In genomic region chr6:11767458-11767857, GRCh38 we compare ENCODE assay signal across 24 cellular contexts. TPM values are rescaled to one million over a fixed set of nuclear protein-coding genes. Genes with fewer than 3 reads are reported as not detected.
A peak's percentile ranks its signal among the peaks of the same experiment; 100 is the strongest.
DNase-seq lines count a peak whose midpoint lies in the region; ATAC-seq and TF ChIP-seq lines count a peak whose summit lies in the region.
"Had no signal": no experiment of that assay in that cellular context is flagged by ENCODE, and none has a peak within 500 bp of the region (broad histone marks: within the 10 kb centered on the region; RNA-seq: fewer than 3 reads in every experiment).

No MANE protein-coding gene starts in this region.

- ATAC-seq in IMR-90 (ENCODE audit: low read depth) (no peak), GM18873 (IDR thresholded peaks at IDR 0.05; ENCODE audit: low FRiP score, unreplicated experiment) (no peak)
- ATAC-seq: Right ventricle myocardium inferior; stimulated activated naive B cell treated with anti-CD40 and anti-IgM and Interleukin-4, amounts not matched to agents 10 μg/mL and 1 μg/mL and 100 μg/mL, for 72 hours had no signal

- peak overlapping the region; percentile 0 to 54; a peak in 2 of 4 replicates for H4K8ac ChIP-seq in IMR-90 (ENCODE audit: low read depth in 2 of 2, low read length in 2 of 2)

- peaks cover 84% of the 10 kb centered on the region for H3K4me1 Mint-ChIP-seq in osteocyte (ENCODE audit: unreplicated experiment)
- H3K4me1 Mint-ChIP-seq in CD8-positive, alpha-beta memory T cell: no peaks in the 10 kb centered on the region

- H2BK15ac ChIP-seq in IMR-90 (ENCODE audit: low read depth, low read length): peak overlapping the region; percentile 52

- H4K91ac ChIP-seq in IMR-90 (ENCODE audit: insufficient read depth, low read depth, low read length): peak overlapping the region; percentile 72

- H3K27me3 Mint-ChIP-seq in osteocyte (ENCODE audit: unreplicated experiment): no peaks in the 10 kb centered on the region
- peaks cover 4 to 53% of the 10 kb centered on the region in 2 donors for H3K27me3 Mint-ChIP-seq in CD8-positive, alpha-beta memory T cell

- 0 out of 2 replicates have a peak overlapping the region, but pooled peaks have one; percentile 21 for H3K23ac ChIP-seq in IMR-90 (ENCODE audit: low read depth, low read length)

- no peak overlapping the region for H2AK9ac ChIP-seq in IMR-90 (replicated peaks; ENCODE audit: low read depth, low read length, poor library complexity)

- DNase-seq in AG04450 (ENCODE audit: low read depth, low spot score) (no peak), IMR-90 (no peak), coronary artery (ENCODE audit: low spot score) (peak; percentile 17), osteocyte (ENCODE audit: extremely low spot score, unreplicated experiment) (no peak), COR-L47 (lab: John Stamatoyannopoulos, UW) (no peak)
- no peak for DNase-seq in CD8-positive, alpha-beta memory T cell
- DNase-seq: activated CD4-positive, alpha-beta T cell treated with anti-CD3 and anti-CD28 coated beads, Interleukin-2, amount 50 U/mL, for 48 hours; adrenal gland; BE2C; Calu3; caudate nucleus; glutamatergic neuron; GOT3; NCI-H1092 treated with DMSO at 0.1 percent for 48 hours; NCI-H2081 treated with DMSO at 0.1 percent for 48 hours; nucleus accumbens; retina; stimulated activated naive B cell treated with anti-CD40 and anti-IgM and Interleukin-4, amounts not matched to agents 10 μg/mL and 1 μg/mL and 100 μg/mL, for 72 hours; transverse colon; WERI-Rb-1 had no signal

- POLR2A ChIA-PET in AG04450 (lab: Yijun Ruan, JAX) (no interaction called here), IMR-90 (lab: Charles Lee; ENCODE audit: unreplicated experiment) (no interaction called here)
- POLR2A ChIA-PET in CD8-positive, alpha-beta memory T cell (lab: Charles Lee): no interaction called here

- TF ChIP-seq POLR2A in IMR-90 (IDR thresholded peaks at IDR 0.05; ENCODE audit: low read depth, low read length): no peak

- H4K5ac ChIP-seq in IMR-90 (ENCODE audit: low read depth, low read length): no peak overlapping the region; the same call in 1 of the 2 replicates

- H2BK5ac ChIP-seq in IMR-90 (ENCODE audit: low read depth, low read length, poor library complexity, severe bottlenecking): peak overlapping the region; percentile 79

- H3K9me3 ChIP-seq in AG04450 (ENCODE audit: control insufficient read depth, insufficient read depth, low read length) (peaks cover 2% of the 10 kb centered on the region; the same call in 1 of the 2 replicates), IMR-90 (ENCODE audit: control insufficient read depth, insufficient read depth, low read length) (no peaks in the 10 kb centered on the region)
- no peaks in the 10 kb centered on the region for H3K9me3 ChIP-seq in CD8-positive, alpha-beta memory T cell (ENCODE audit: low read length)
- H3K9me3 ChIP-seq: adrenal gland, BE2C, esophagus muscularis mucosa, transverse colon had no signal

- in situ Hi-C loops in IMR-90 (cut with MboI; ENCODE audit: low sequenced_read_pairs): no loop called here

- TF ChIP-seq CTCF in AG04450 (IDR thresholded peaks at IDR 0.05; ENCODE audit: low read depth, low read length) (no peak), IMR-90 (conservative IDR thresholded peaks at IDR 0.05; ENCODE audit: low read depth, low read length) (no peak), coronary artery (IDR thresholded peaks at IDR 0.05) (no peak), osteocyte (IDR thresholded peaks at IDR 0.05) (no peak)

- dilution Hi-C loops in IMR-90 (cut with HindIII; ENCODE audit: low sequenced_read_pairs, unreplicated experiment): no loop called here

- no peak overlapping the region for H3K4me3 Mint-ChIP-seq in osteocyte (ENCODE audit: unreplicated experiment)
- H3K4me3 Mint-ChIP-seq in CD8-positive, alpha-beta memory T cell: no peak overlapping the region
- H3K4me3 Mint-ChIP-seq: stimulated activated naive B cell treated with anti-CD40 and anti-IgM and Interleukin-4, amounts not matched to agents 10 μg/mL and 1 μg/mL and 100 μg/mL, for 72 hours; T-helper 1 cell treated with Interleukin-12 subunit alpha and Interleukin-12 subunit beta and Interleukin-4 antibody, amounts not matched to agents 30 μg/mL and 1 μg/mL, for 36 hours had no signal

- H3K4me3 ChIP-seq in AG04450 (ENCODE audit: low read depth, low read length) (no peak overlapping the region), IMR-90 (ENCODE audit: insufficient read depth, low read depth, low read length) (no peak overlapping the region), coronary artery (no peak overlapping the region)
- H3K4me3 ChIP-seq in CD8-positive, alpha-beta memory T cell (ENCODE audit: low read length): no peak overlapping the region
- H3K4me3 ChIP-seq: adrenal gland, esophagus muscularis mucosa, transverse colon had no signal

- CTCF ChIA-PET in AG04450 (lab: Charles Lee) (no interaction called here), IMR-90 (lab: Yijun Ruan, JAX) (no interaction called here)
- CTCF ChIA-PET in CD8-positive, alpha-beta memory T cell (lab: Charles Lee): no interaction called here

- no TSS peak for BruUV-seq in IMR-90 (replicated peaks; lab: Mats Ljungman, UMichigan)

- no peaks in the 10 kb centered on the region for H4K20me1 ChIP-seq in IMR-90 (ENCODE audit: insufficient read depth, low read length)

- intact Hi-C loops in IMR-90 (cut with micrococcal nuclease): loop anchor here (2.0 to 5.0 kb wide), 4 partner anchors 50 to 525 kb away; partner anchors contain the start of gene EDN1

- peak overlapping the region; percentile 70; the same call in 1 of the 2 replicates for H3K56ac ChIP-seq in IMR-90 (ENCODE audit: extremely low read depth, insufficient read depth, low read length)

- whole genome bisulfite sequencing in IMR-90 (ENCODE audit: extremely low coverage in 2 of 2, insufficient read length in 1 of 2), 2 experiments: 67% methylated on average over 1 of the region's 2 CpGs; no CpG with 5 or more reads in 1 of the 2 experiments

- peak overlapping the region; percentile 80 for H3K27ac ChIP-seq in AG04450 (ENCODE audit: low read depth, low read length)
- peak overlapping the region; percentile 20; the same call in 1 of the 2 replicates for H3K27ac ChIP-seq in IMR-90 (ENCODE audit: insufficient read depth, low read length)
- H3K27ac ChIP-seq in coronary artery: peak overlapping the region; percentile 82 to 84
- no peak overlapping the region for H3K27ac ChIP-seq in CD8-positive, alpha-beta memory T cell (ENCODE audit: low read depth, low read length)
- H3K27ac ChIP-seq: WERI-Rb-1 had no signal

- H3K36me3 Mint-ChIP-seq in osteocyte (ENCODE audit: unreplicated experiment): peaks cover 2% of the 10 kb centered on the region
- H3K36me3 Mint-ChIP-seq in CD8-positive, alpha-beta memory T cell: no peaks in the 10 kb centered on the region

- H2BK20ac ChIP-seq in IMR-90 (ENCODE audit: low read depth, low read length): peak overlapping the region; percentile 96

- no peaks in the 10 kb centered on the region; a peak in 1 of 4 replicates for H3K79me1 ChIP-seq in IMR-90 (ENCODE audit: low read depth in 1 of 2, low read length in 2 of 2)

- no peaks in the 10 kb centered on the region for H3K9me3 Mint-ChIP-seq in osteocyte (ENCODE audit: unreplicated experiment)
- H3K9me3 Mint-ChIP-seq in CD8-positive, alpha-beta memory T cell: no peaks in the 10 kb centered on the region
- H3K9me3 Mint-ChIP-seq: T-helper 1 cell treated with Interleukin-12 subunit alpha and Interleukin-12 subunit beta and Interleukin-4 antibody, amounts not matched to agents 30 μg/mL and 1 μg/mL, for 36 hours had no signal

- peak overlapping the region; percentile 83 for H3K18ac ChIP-seq in IMR-90 (ENCODE audit: low read depth, low read length)

- H3K9ac ChIP-seq in IMR-90 (ENCODE audit: low read depth, low read length): no peak overlapping the region

- H2AK5ac ChIP-seq in IMR-90 (ENCODE audit: low read depth, low read length): peak overlapping the region; percentile 93

- H3K27me3 ChIP-seq in AG04450 (ENCODE audit: control insufficient read depth, insufficient read depth, low read length): no peaks in the 10 kb centered on the region
- no peaks in the 10 kb centered on the region for H3K27me3 ChIP-seq in IMR-90 (ENCODE audit: control insufficient read depth, insufficient read depth, low read length)
- no peaks in the 10 kb centered on the region for H3K27me3 ChIP-seq in CD8-positive, alpha-beta memory T cell (ENCODE audit: insufficient read depth, low read length, poor library complexity, severe bottlenecking)
- H3K27me3 ChIP-seq: adrenal gland, BE2C, esophagus muscularis mucosa, transverse colon had no signal

- H3K4ac ChIP-seq in IMR-90 (ENCODE audit: low read depth, low read length): peak overlapping the region; percentile 89

- no peak overlapping the region for H3K4me2 ChIP-seq in IMR-90 (ENCODE audit: low read depth, low read length)

- peaks cover 20% of the 10 kb centered on the region for H3K9me1 ChIP-seq in IMR-90 (ENCODE audit: insufficient read depth, low read length)

- peak overlapping the region; percentile 95 for H2BK120ac ChIP-seq in IMR-90 (ENCODE audit: low read depth, low read length)

- peak overlapping the region; percentile 91 for H3K27ac Mint-ChIP-seq in osteocyte (ENCODE audit: unreplicated experiment)
- no peak overlapping the region for H3K27ac Mint-ChIP-seq in CD8-positive, alpha-beta memory T cell
- H3K27ac Mint-ChIP-seq: stimulated activated naive B cell treated with anti-CD40 and anti-IgM and Interleukin-4, amounts not matched to agents 10 μg/mL and 1 μg/mL and 100 μg/mL, for 72 hours; T-helper 1 cell treated with Interleukin-12 subunit alpha and Interleukin-12 subunit beta and Interleukin-4 antibody, amounts not matched to agents 30 μg/mL and 1 μg/mL, for 36 hours had no signal

- H3K4me1 ChIP-seq in IMR-90 (ENCODE audit: control insufficient read depth, insufficient read depth, low read length): peaks cover 33% of the 10 kb centered on the region
- H3K4me1 ChIP-seq in CD8-positive, alpha-beta memory T cell (ENCODE audit: insufficient read depth, low read length): no peaks in the 10 kb centered on the region
- H3K4me1 ChIP-seq: BE2C had no signal

- no peak for TF ChIP-seq RAD21 in IMR-90 (IDR thresholded peaks at IDR 0.05; ENCODE audit: low read length)

- peak overlapping the region; percentile 78 for H3K14ac ChIP-seq in IMR-90 (replicated peaks; ENCODE audit: low read depth, low read length)

- no peak overlapping the region for H2AFZ ChIP-seq in IMR-90 (replicated peaks; ENCODE audit: low read length, poor library complexity)

- no peaks in the 10 kb centered on the region for H3K36me3 ChIP-seq in IMR-90 (ENCODE audit: control insufficient read depth, insufficient read depth, low read length)
- H3K36me3 ChIP-seq in CD8-positive, alpha-beta memory T cell (ENCODE audit: insufficient read depth, low read length): no peaks in the 10 kb centered on the region
- H3K36me3 ChIP-seq: adrenal gland, BE2C, esophagus muscularis mucosa, transverse colon, WERI-Rb-1 had no signal

RNA-seq across cellular contexts. Expression of gene ADTRP, which starts 11.1 kb away (rescaled TPM):
- 0.33 and 0.48 TPM in 2 replicates for polyA plus RNA-seq in AG04450 (2011; rRNA removed)
- 0.48 and 0.51 TPM in 2 replicates for polyA minus RNA-seq in AG04450 (2011; rRNA and poly(A)+ RNA removed)
- 0.72 and 0.83 TPM in 2 replicates for total RNA-seq in IMR-90 (2012; rRNA removed)
- 0.14 and 0.50 TPM in 2 replicates for polyA plus RNA-seq in IMR-90 (2012; rRNA removed)
- 0.11 and 0.35 TPM in 2 replicates for polyA plus RNA-seq in IMR-90 (2012; cell fraction: cytosol; rRNA removed)
- 0.32 and 0.88 TPM in 2 replicates for polyA plus RNA-seq in IMR-90 (2012; cell fraction: nucleus; rRNA removed; ENCODE audit: low replicate concordance)
- total RNA-seq in osteocyte: not detected in 2 replicates
- total RNA-seq in CD8-positive, alpha-beta memory T cell: 1 to 10 TPM; 3.2 to 3.9 TPM
- not detected for polyA plus RNA-seq in CD8-positive, alpha-beta memory T cell
- total RNA-seq: Right ventricle myocardium inferior had no signal
